In genomic region chr6:151639750-151640149, GRCh38 we compare ENCODE assay signal across 27 cellular contexts.
"Had no signal": no experiment of that assay in that cellular context is flagged by ENCODE, and none has a peak within 500 bp of the region (broad histone marks: within the 10 kb centered on the region; RNA-seq: fewer than 3 reads in every experiment).

No MANE protein-coding gene starts in this region.

- H3K27me3 ChIP-seq: stomach, suprapubic skin, testis, thyroid gland, tibial artery, tibial nerve, transverse colon, upper lobe of left lung, upper lobe of right lung, uterus, vagina had no signal

- H3K36me3 ChIP-seq: stomach, suprapubic skin, thoracic aorta, thyroid gland, tibial artery, tibial nerve, transverse colon, upper lobe of left lung, upper lobe of right lung, uterus, vagina had no signal

- H3K9me3 ChIP-seq: suprapubic skin, testis, thoracic aorta, thyroid gland, tibial artery, tibial nerve, transverse colon, upper lobe of left lung, uterus, vagina had no signal

- H3K4me3 ChIP-seq: stomach, suprapubic skin, testis, thoracic aorta, thyroid gland, tibial artery, tibial nerve, transverse colon, upper lobe of left lung, upper lobe of right lung, uterus, vagina had no signal

- H3K27ac ChIP-seq: stomach, suprapubic skin, testis, thoracic aorta, thyroid gland, tibial artery, tibial nerve, transverse colon, upper lobe of left lung, upper lobe of right lung, uterus, vagina had no signal

- DNase-seq: stimulated activated CD4-positive, alpha-beta T cell treated with anti-CD3 and anti-CD28 coated beads, Interleukin-2, amount 100 ng/mL, for 48 hours; stimulated activated CD4-positive, alpha-beta T cell treated with anti-CD3 and anti-CD28 coated beads, Interleukin-4, amount 100 ng/mL, for 1 hour; stimulated activated CD4-positive, alpha-beta T cell treated with anti-CD3 and anti-CD28 coated beads, Interleukin-4, amount 100 ng/mL, for 24 hours; stimulated activated CD4-positive, alpha-beta T cell treated with anti-CD3 and anti-CD28 coated beads, Interleukin-4, amount 100 ng/mL, for 4 hours; stimulated activated CD8-positive, alpha-beta memory T cell treated with anti-CD3 and anti-CD28 coated beads, Interleukin-4, amount 100 ng/mL, for 48 hours; stimulated activated naive B cell treated with anti-CD40 and anti-IgM and Interleukin-4, amounts not matched to agents 10 μg/mL and 1 μg/mL and 100 μg/mL, for 72 hours; stimulated activated naive CD4-positive, alpha-beta T cell; stimulated activated naive CD4-positive, alpha-beta T cell treated with Interleukin-2 at 50 U/mL for 16 hours; stimulated activated naive CD8-positive, alpha-beta T cell treated with anti-CD3 and anti-CD28 coated beads, Interleukin-15, amount 100 ng/mL, for 72 hours; stimulated activated naive CD8-positive, alpha-beta T cell treated with anti-CD3 and anti-CD28 coated beads, Interleukin-15, Interleukin-2, amounts not matched to agents 100 U/mL and 50 U/mL, for 24 hours; stomach; substantia nigra; testis; thyroid gland; tibial artery; transverse colon; trophoblast cell; upper lobe of left lung; upper lobe of right lung; uterus had no signal

- ATAC-seq: stimulated activated effector memory CD8-positive, alpha-beta T cell treated with anti-CD3 and anti-CD28 coated beads, Interleukin-12 subunit alpha, Interleukin-12 subunit beta, amount 100 ng/mL, for 72 hours; stimulated activated memory B cell treated with anti-CD40 and anti-IgM and Interleukin-4, amounts not matched to agents 10 μg/mL and 1 μg/mL and 100 μg/mL, for 72 hours; stimulated activated naive B cell treated with anti-CD40 and anti-IgM and Interleukin-4, amounts not matched to agents 10 μg/mL and 1 μg/mL and 100 μg/mL, for 72 hours; stimulated activated naive CD8-positive, alpha-beta T cell treated with anti-CD3 and anti-CD28 coated beads, Interleukin-15, amount 100 ng/mL, for 72 hours; stimulated activated naive CD8-positive, alpha-beta T cell treated with anti-CD3 and anti-CD28 coated beads, Interleukin-15, Interleukin-2, amounts not matched to agents 100 U/mL and 50 U/mL, for 24 hours; upper lobe of right lung had no signal

- H3K4me1 ChIP-seq: stomach, suprapubic skin, testis, thyroid gland, tibial artery, tibial nerve, transverse colon, upper lobe of left lung, upper lobe of right lung, uterus, vagina had no signal

- FAIRE-seq: urothelium cell line had no signal
